ENCODE assay signal across 8 cellular contexts in the genomic region with DNA sequence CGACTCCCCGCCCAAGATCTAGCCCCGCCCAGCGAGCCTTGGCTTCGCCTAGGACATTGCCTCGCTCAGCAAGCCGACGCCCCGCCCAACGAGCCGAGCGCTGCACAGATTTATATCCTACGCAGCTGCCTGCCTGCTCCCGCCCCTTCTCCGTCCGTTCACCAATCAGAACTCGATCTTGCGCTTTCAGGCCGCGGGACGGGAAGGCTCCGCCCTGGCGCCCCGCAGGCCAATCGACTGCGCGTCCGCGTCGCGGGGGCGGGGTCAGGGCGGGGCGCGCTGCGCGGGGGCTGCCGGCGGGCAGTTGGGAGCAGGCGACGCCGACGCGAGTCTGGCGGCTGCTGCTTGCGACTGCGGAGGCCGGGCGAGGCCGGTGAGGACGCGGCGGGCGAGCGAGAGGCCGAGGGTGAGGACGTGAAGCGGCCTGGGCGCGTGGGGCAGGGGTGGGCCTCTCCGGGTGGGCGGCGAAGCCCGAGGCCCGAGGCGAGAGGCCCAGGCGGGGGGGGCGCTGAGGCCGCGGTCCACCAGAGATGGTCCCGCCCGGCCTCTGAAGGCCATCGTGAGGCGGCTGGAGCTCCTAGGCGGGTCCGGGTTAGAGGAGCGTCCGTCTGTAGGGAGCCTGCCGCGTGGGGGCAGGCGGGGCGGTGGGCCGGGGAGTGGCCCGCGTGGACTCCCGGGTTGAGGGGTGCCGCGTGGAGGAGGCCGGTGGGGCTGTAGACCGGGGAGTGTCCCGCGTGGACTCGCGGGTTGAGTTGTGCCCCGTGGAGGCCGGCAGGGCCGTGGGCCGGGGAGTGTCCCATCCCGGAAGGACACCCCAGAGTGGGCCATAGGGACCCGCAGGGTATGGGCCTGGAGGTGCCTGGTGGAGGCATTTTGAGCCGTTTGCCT. TPM values are rescaled to one million over a fixed set of nuclear protein-coding genes. Genes with fewer than 3 reads are reported as not detected.
DNase-seq lines count a peak whose midpoint lies in the region; ATAC-seq and TF ChIP-seq lines count a peak whose summit lies in the region.

A gene with protein sequence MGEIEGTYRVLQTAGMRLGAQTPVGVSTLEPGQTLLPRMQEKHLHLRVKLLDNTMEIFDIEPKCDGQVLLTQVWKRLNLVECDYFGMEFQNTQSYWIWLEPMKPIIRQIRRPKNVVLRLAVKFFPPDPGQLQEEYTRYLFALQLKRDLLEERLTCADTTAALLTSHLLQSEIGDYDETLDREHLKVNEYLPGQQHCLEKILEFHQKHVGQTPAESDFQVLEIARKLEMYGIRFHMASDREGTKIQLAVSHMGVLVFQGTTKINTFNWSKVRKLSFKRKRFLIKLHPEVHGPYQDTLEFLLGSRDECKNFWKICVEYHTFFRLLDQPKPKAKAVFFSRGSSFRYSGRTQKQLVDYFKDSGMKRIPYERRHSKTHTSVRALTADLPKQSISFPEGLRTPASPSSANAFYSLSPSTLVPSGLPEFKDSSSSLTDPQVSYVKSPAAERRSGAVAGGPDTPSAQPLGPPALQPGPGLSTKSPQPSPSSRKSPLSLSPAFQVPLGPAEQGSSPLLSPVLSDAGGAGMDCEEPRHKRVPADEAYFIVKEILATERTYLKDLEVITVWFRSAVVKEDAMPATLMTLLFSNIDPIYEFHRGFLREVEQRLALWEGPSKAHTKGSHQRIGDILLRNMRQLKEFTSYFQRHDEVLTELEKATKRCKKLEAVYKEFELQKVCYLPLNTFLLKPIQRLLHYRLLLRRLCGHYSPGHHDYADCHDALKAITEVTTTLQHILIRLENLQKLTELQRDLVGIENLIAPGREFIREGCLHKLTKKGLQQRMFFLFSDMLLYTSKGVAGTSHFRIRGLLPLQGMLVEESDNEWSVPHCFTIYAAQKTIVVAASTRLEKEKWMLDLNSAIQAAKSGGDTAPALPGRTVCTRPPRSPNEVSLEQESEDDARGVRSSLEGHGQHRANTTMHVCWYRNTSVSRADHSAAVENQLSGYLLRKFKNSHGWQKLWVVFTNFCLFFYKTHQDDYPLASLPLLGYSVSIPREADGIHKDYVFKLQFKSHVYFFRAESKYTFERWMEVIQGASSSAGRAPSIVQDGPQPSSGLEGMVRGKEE (plus strand): TSS at position 303 of the 888 bp plus-strand sequence. CDS start 16,823 bp downstream, outside the sequence.

- peak in 2 of 6 experiments; percentile 4 to 22 for TF ChIP-seq CTCF in upper lobe of left lung (IDR thresholded peaks at IDR 0.05)

- H3K4me3 Mint-ChIP-seq in T-helper 1 cell treated with Interleukin-12 subunit alpha and Interleukin-12 subunit beta and Interleukin-4 antibody, amounts not matched to agents 30 μg/mL and 1 μg/mL, for 36 hours, result peak within 1 kb of the TSS; percentile 84

- peaks cover 3 to 33% (median 17%) of the 10 kb centered on the region in 4 donors for H3K36me3 ChIP-seq in upper lobe of left lung

- 0% methylated on average over 4 to 26 of the region's 101 CpGs for WGBS in upper lobe of left lung, 2 donors

- peak within 1 kb of the TSS; percentile 81 for H3K27ac Mint-ChIP-seq in T-helper 1 cell treated with Interleukin-12 subunit alpha and Interleukin-12 subunit beta and Interleukin-4 antibody, amounts not matched to agents 30 μg/mL and 1 μg/mL, for 36 hours

- H3K27me3 ChIP-seq in upper lobe of left lung, result no peaks in the 10 kb centered on the region

- peaks cover 18% of the 10 kb centered on the region for H3K4me1 Mint-ChIP-seq in T-helper 1 cell treated with Interleukin-12 subunit alpha and Interleukin-12 subunit beta and Interleukin-4 antibody, amounts not matched to agents 30 μg/mL and 1 μg/mL, for 36 hours (ENCODE audit: low read depth)

- peak in 3 of 4 donors; percentile 59 to 89 (median 87) for TF ChIP-seq POLR2A in upper lobe of left lung (IDR thresholded peaks at IDR 0.05)

- TF ChIP-seq EP300 in upper lobe of left lung (IDR thresholded peaks at IDR 0.05), result no peak

- DNase-seq in NCI-H1694 treated with DMSO at 0.1 percent for 48 hours (lab: John Stamatoyannopoulos, UW), result peak; percentile 97
- DNase-seq in amniotic stem cell (lab: John Stamatoyannopoulos, UW), result peak; percentile 94
- peak; percentile 99 for DNase-seq in left cardiac atrium
- DNase-seq in posterior vena cava (ENCODE audit: low spot score), result peak; percentile 100
- DNase-seq in upper lobe of left lung, result peak; percentile 99 to 100

- peaks cover 31 to 44% (median 36%) of the 10 kb centered on the region in 4 donors for H3K4me1 ChIP-seq in upper lobe of left lung

- H3K9me3 Mint-ChIP-seq in T-helper 1 cell treated with Interleukin-12 subunit alpha and Interleukin-12 subunit beta and Interleukin-4 antibody, amounts not matched to agents 30 μg/mL and 1 μg/mL, for 36 hours, result no peaks in the 10 kb centered on the region

- H3K9me3 ChIP-seq in upper lobe of left lung, result no peaks in the 10 kb centered on the region

- intact Hi-C loops in left cardiac atrium (cut with DNase I), result no loop called here
- intact Hi-C loops in posterior vena cava (cut with DNase I), result no loop called here

- no peaks in the 10 kb centered on the region for H3K27me3 Mint-ChIP-seq in T-helper 1 cell treated with Interleukin-12 subunit alpha and Interleukin-12 subunit beta and Interleukin-4 antibody, amounts not matched to agents 30 μg/mL and 1 μg/mL, for 36 hours (ENCODE audit: low read depth)

- H3K4me3 ChIP-seq in upper lobe of left lung, result peak within 1 kb of the TSS; percentile 67 to 95 (median 82)

- ATAC-seq in GM18499 (IDR thresholded peaks at IDR 0.05; ENCODE audit: insufficient read depth, unreplicated experiment), result peak; percentile 49
- peak; percentile 70 for ATAC-seq in HG02938 (IDR thresholded peaks at IDR 0.05; ENCODE audit: unreplicated experiment)
- ATAC-seq in left cardiac atrium, result peak; percentile 93 to 96
- peak; percentile 97 for ATAC-seq in upper lobe of left lung (ENCODE audit: low FRiP score in 2 of 2)

- H3K27ac ChIP-seq in upper lobe of left lung, result peak within 1 kb of the TSS; percentile 88 to 94 (median 90)

- peaks cover 17% of the 10 kb centered on the region for H3K36me3 Mint-ChIP-seq in T-helper 1 cell treated with Interleukin-12 subunit alpha and Interleukin-12 subunit beta and Interleukin-4 antibody, amounts not matched to agents 30 μg/mL and 1 μg/mL, for 36 hours (ENCODE audit: low read depth)

RNA-seq across cellular contexts. Expression of the gene that starts here (rescaled TPM):
- total RNA-seq in left cardiac atrium, result 10 to 100 TPM; 18.1 to 28.3 TPM
- 10 to 100 TPM; 31.1 to 35.3 TPM for total RNA-seq in posterior vena cava
- total RNA-seq in upper lobe of left lung, result 10 to 100 TPM; 33.4 to 96.4 (median 42.2) TPM

Comparison
In these comparisons a context has a peak if more than half of its experiments do, and no peak if none do; other contexts are left out.
1. Peak in every context shown above with its lines: DNase-seq, ATAC-seq, H3K4me3 ChIP-seq and H3K27ac ChIP-seq.